13 cellular contexts compared by ENCODE assay signal in the genomic region with DNA sequence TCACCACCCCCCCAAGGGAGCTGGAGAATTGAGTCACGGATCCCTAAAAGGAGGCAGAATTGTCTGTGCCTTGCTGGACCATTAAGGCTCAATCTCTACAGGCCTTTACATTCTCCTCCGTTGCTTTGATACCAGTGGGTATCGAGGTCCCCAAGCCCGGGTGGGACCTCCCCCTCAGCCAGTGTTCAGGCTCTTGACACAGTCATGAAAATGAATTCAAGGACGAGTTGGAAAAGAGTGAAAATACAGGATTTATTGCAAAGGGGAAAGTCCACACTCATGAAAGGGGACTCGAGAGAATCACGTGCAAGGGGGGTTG. TPM values are rescaled to one million over a fixed set of nuclear protein-coding genes. Genes with fewer than 3 reads are reported as not detected.
A peak's percentile ranks its signal among the peaks of the same experiment; 100 is the strongest.
DNase-seq lines count a peak whose midpoint lies in the region; TF ChIP-seq lines count a peak whose summit lies in the region.
"Had no signal": no experiment of that assay in that cellular context is flagged by ENCODE, and none has a peak within 500 bp of the region (broad histone marks: within the 10 kb centered on the region; RNA-seq: fewer than 3 reads in every experiment).

No MANE protein-coding gene starts in this region.

- DNase-seq in DMS53 (lab: John Stamatoyannopoulos, UW) (peak; percentile 43), DMS53 treated with DMSO at 0.1 percent for 48 hours (lab: John Stamatoyannopoulos, UW; ENCODE audit: unreplicated experiment) (no peak), NAMALWA (ENCODE audit: low spot score) (peak; percentile 46), spleen (no peak), mucosa of gallbladder (ENCODE audit: low spot score) (no peak), MV-4-11 (lab: John Stamatoyannopoulos, UW) (no peak), NCI-H69 (lab: John Stamatoyannopoulos, UW) (no peak)
- DNase-seq: activated CD4-positive, alpha-beta T cell treated with anti-CD3 and anti-CD28 coated beads for 4 hours; anterior cingulate cortex had no signal

- peaks cover 2% of the 10 kb centered on the region for H3K27me3 Mint-ChIP-seq in dendritic cell treated with granulocyte-macrophage colony-stimulating factor and Interleukin-4, amounts not matched to agents 40 ng/mL and 50 ng/mL, for 4 days

- peaks cover 8% of the 10 kb centered on the region for H3K9me3 Mint-ChIP-seq in dendritic cell treated with granulocyte-macrophage colony-stimulating factor and Interleukin-4, amounts not matched to agents 40 ng/mL and 50 ng/mL, for 4 days

- TF ChIP-seq CTCF in spleen (IDR thresholded peaks at IDR 0.05 in 8 of 11, conservative IDR thresholded peaks at IDR 0.05 in 3 of 11) = no peak

- WGBS in spleen, 5 donors = 88 to 97% (median 89%) methylated on average over 7 of the region's 7 CpGs

- intact Hi-C loops in dendritic cell treated with granulocyte-macrophage colony-stimulating factor and Interleukin-4, amounts not matched to agents 40 ng/mL and 50 ng/mL, for 4 days (cut with micrococcal nuclease) = no loop called here
- intact Hi-C loops in spleen (cut with DNase I; ENCODE audit: low total_unique reads) = loop anchor here (10.0 kb wide), 1 partner anchor 87 kb away; the partner anchor contains the start of gene FTL

- H3K36me3 ChIP-seq in spleen = peaks cover 0 to 71% (median 24%) of the 10 kb centered on the region in 6 donors

- peak overlapping the region; percentile 85 for H3K27ac Mint-ChIP-seq in dendritic cell treated with granulocyte-macrophage colony-stimulating factor and Interleukin-4, amounts not matched to agents 40 ng/mL and 50 ng/mL, for 4 days

- peaks cover 41 to 94% (median 55%) of the 10 kb centered on the region in 6 donors for H3K4me1 ChIP-seq in spleen

- H3K4me1 Mint-ChIP-seq in dendritic cell treated with granulocyte-macrophage colony-stimulating factor and Interleukin-4, amounts not matched to agents 40 ng/mL and 50 ng/mL, for 4 days (ENCODE audit: low read depth) = peaks cover 72% of the 10 kb centered on the region

- H3K27me3 ChIP-seq in spleen (replicated peaks in 1 of 7) = no peaks in the 10 kb centered on the region

- H3K4me3 ChIP-seq in spleen = no peak overlapping the region

- H3K27ac ChIP-seq in spleen = peak overlapping the region in 6 of 8 donors; percentile 10 to 99 (median 56)

- H3K9me3 ChIP-seq in spleen = no peaks in the 10 kb centered on the region

- no peak for TF ChIP-seq POLR2A in spleen (IDR thresholded peaks at IDR 0.05)

- H3K4me3 Mint-ChIP-seq in dendritic cell treated with granulocyte-macrophage colony-stimulating factor and Interleukin-4, amounts not matched to agents 40 ng/mL and 50 ng/mL, for 4 days = peak overlapping the region; percentile 20

- peaks cover 55% of the 10 kb centered on the region for H3K36me3 Mint-ChIP-seq in dendritic cell treated with granulocyte-macrophage colony-stimulating factor and Interleukin-4, amounts not matched to agents 40 ng/mL and 50 ng/mL, for 4 days (ENCODE audit: low read depth)

RNA-seq across cellular contexts. Expression of gene PPP1R15A, which starts 5.6 kb away (rescaled TPM):
- 10 to 100 TPM; 30.2 to 74.2 (median 47.6) TPM for total RNA-seq in spleen
- 10 to 100 TPM; 18.5 to 54.5 (median 21.5) TPM for polyA plus RNA-seq in spleen
- total RNA-seq in mucosa of gallbladder = 42.7 TPM

RNA-seq across cellular contexts. Expression of gene PLEKHA4, which starts 9.4 kb away (rescaled TPM):
- total RNA-seq in spleen = 10 to 100 TPM in 6 of 7 donors, 1 to 10 TPM in 1; 8.6 to 24.2 (median 16.0) TPM
- polyA plus RNA-seq in spleen = 10 to 100 TPM; 12.2 to 20.6 (median 13.8) TPM
- 18.9 TPM for total RNA-seq in mucosa of gallbladder
- polyA plus RNA-seq: neural cell had no signal

RNA-seq across cellular contexts. Expression of gene TULP2, which starts 20.7 kb away (rescaled TPM):
- 1 to 10 TPM in 3 of 7 donors, under 1 TPM in 3, not detected in 1; 0.34 to 5.0 (median 1.3) TPM for total RNA-seq in spleen
- under 1 TPM in 2 of 3 donors, not detected in 1; 0.14 to 0.32 TPM for polyA plus RNA-seq in spleen
- total RNA-seq in mucosa of gallbladder = 0.75 TPM
- total RNA-seq: epithelial cell of proximal tubule, LHCN-M2 had no signal
- polyA plus RNA-seq: neural cell had no signal

RNA-seq across cellular contexts. Expression of gene NUCB1, which starts 22.3 kb away (rescaled TPM):
- total RNA-seq in spleen = 100 to 1,000 TPM; 217 to 321 (median 268) TPM
- polyA plus RNA-seq in spleen = 100 to 1,000 TPM in 1 of 3 donors, 10 to 100 TPM in 2; 67.6 to 125 (median 72.4) TPM
- 292 TPM for total RNA-seq in mucosa of gallbladder

RNA-seq across cellular contexts. Expression of gene HSD17B14, which starts 41.6 kb away (rescaled TPM):
- 10 to 100 TPM in 3 of 7 donors, 1 to 10 TPM in 4; 2.4 to 14.7 (median 8.1) TPM for total RNA-seq in spleen
- 10 to 100 TPM; 10.1 to 16.5 (median 11.2) TPM for polyA plus RNA-seq in spleen
- 10.6 TPM for total RNA-seq in mucosa of gallbladder
- total RNA-seq: LHCN-M2 had no signal

Comparison
In these comparisons a context has a peak if more than half of its experiments do, and no peak if none do; other contexts are left out.
1. DNase-seq: peak in DMS53 (single experiment) and NAMALWA (single experiment); none in DMS53 treated with DMSO at 0.1 percent for 48 hours (single experiment), spleen (single experiment), mucosa of gallbladder (single experiment), MV-4-11 (single experiment) and NCI-H69 (single experiment).